Comparison of ENCODE assay signal across 11 cellular contexts in the genomic region with DNA sequence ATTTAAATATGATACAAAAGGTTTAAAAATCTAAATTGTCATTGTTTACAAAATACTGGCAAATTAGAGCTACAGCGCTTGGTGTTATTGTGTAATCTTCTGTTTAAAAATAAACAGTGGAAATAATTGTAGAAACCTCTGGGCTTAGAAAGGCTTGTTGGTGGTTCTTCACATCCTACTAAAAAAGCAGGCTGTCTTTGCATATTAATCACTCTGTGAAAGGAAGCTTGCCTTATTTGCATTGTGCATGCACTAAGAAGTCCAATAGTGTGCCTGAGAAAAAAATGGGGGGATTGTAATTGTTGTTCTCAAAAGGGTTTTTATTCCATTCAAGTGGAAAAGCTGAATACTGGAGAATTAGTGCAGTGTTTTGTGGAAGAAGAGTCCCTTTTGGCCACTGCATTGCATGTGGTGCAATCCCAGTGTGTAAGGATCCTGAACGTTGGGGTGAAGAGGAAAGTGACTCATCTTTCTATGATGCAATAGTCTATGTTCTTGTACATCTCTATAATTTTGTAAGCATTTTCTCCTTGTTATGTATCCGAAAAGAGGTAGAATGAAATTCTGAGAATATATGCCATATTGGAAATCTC. TPM values are rescaled to one million over a fixed set of nuclear protein-coding genes. Genes with fewer than 3 reads are reported as not detected.
DNase-seq lines count a peak whose midpoint lies in the region; ATAC-seq and FAIRE-seq lines count a peak whose summit lies in the region.
"Had no signal": no experiment of that assay in that cellular context is flagged by ENCODE, and none has a peak within 500 bp of the region (broad histone marks: within the 10 kb centered on the region; RNA-seq: fewer than 3 reads in every experiment).

No MANE protein-coding gene starts in this region.

- ATAC-seq in GM19455 (IDR thresholded peaks at IDR 0.05; ENCODE audit: unreplicated experiment): no peak

- peak overlapping the region; percentile 63 for H3K27ac ChIP-seq in angular gyrus (ENCODE audit: low read depth, low read length)
- H3K27ac ChIP-seq: C4-2B had no signal

- DNase-seq in A172 (ENCODE audit: low spot score) (peak; percentile 30), KG1 (lab: John Stamatoyannopoulos, UW) (peak; percentile 33), NCI-H345 (lab: John Stamatoyannopoulos, UW) (no peak), NAMALWA (ENCODE audit: low spot score) (no peak), NCI-H1436 treated with DMSO at 0.1 percent for 48 hours (lab: John Stamatoyannopoulos, UW) (no peak)
- DNase-seq: effector memory CD4-positive, alpha-beta T cell had no signal

- FAIRE-seq in islet of Langerhans (lab: Jason Lieb, UNC): peak; percentile 79

RNA-seq across cellular contexts. Expression of gene NCAM1, which starts 16.5 kb away (rescaled TPM):
- total RNA-seq in A172 (2014; rRNA removed; shearing (Covaris generic)): 6.1 and 9.2 TPM in 2 replicates
- total RNA-seq: OCI-LY7 had no signal

Comparison
In these comparisons a context has a peak if more than half of its experiments do, and no peak if none do; other contexts are left out.
1. DNase-seq: peak in A172 (single experiment) and KG1 (single experiment); none in NCI-H345 (single experiment), NAMALWA (single experiment) and NCI-H1436 treated with DMSO at 0.1 percent for 48 hours (single experiment).